ENCODE assay signal across 8 cellular contexts in genomic region chr4:185471235-185472062, GRCh38. TPM values are rescaled to one million over a fixed set of nuclear protein-coding genes. Genes with fewer than 3 reads are reported as not detected.
A peak's percentile ranks its signal among the peaks of the same experiment; 100 is the strongest.
DNase-seq lines count a peak whose midpoint lies in the region; ATAC-seq and TF ChIP-seq lines count a peak whose summit lies in the region.

Gene CCDC110, minus strand, starts transcription at chr4:185471733. Its CDS starts 50 bp downstream, at chr4:185471683.

- peak within 1 kb of the TSS; percentile 74 for H4K8ac ChIP-seq in trophoblast cell (ENCODE audit: low read depth, low read length)

- peaks cover 56% of the 10 kb centered on the region for H3K27me3 Mint-ChIP-seq in activated naive CD8-positive, alpha-beta T cell treated with anti-CD3 and anti-CD28 coated beads, Interleukin-2, amount 10 ng/mL, durations not matched to agents 7 days and 5 days

- H3K27ac ChIP-seq in MM.1S (ENCODE audit: low read length) (peak within 1 kb of the TSS; percentile 81), cardiac muscle cell (no peak within 1 kb of the TSS), trophoblast cell (ENCODE audit: low read depth, low read length) (no peak within 1 kb of the TSS), tibial nerve (peak within 1 kb of the TSS; percentile 38 to 87 (median 71))

- peak in 1 of 2 donors; percentile 58 for TF ChIP-seq POLR2A in tibial nerve (IDR thresholded peaks at IDR 0.05)

- peak within 1 kb of the TSS; percentile 98 for H3K4me2 ChIP-seq in MM.1S (ENCODE audit: low read depth, low read length)
- H3K4me2 ChIP-seq in trophoblast cell (ENCODE audit: low read length) = peak within 1 kb of the TSS; percentile 83

- peak within 1 kb of the TSS; percentile 59 for H4K12ac ChIP-seq in trophoblast cell (ENCODE audit: low read depth, low read length)

- H4K91ac ChIP-seq in trophoblast cell (ENCODE audit: low read depth, low read length) = peak within 1 kb of the TSS; percentile 66

- H3K27ac Mint-ChIP-seq in activated naive CD8-positive, alpha-beta T cell treated with anti-CD3 and anti-CD28 coated beads, Interleukin-2, amount 10 ng/mL, durations not matched to agents 7 days and 5 days = peak within 1 kb of the TSS; percentile 69

- H3K4me3 Mint-ChIP-seq in activated naive CD8-positive, alpha-beta T cell treated with anti-CD3 and anti-CD28 coated beads, Interleukin-2, amount 10 ng/mL, durations not matched to agents 7 days and 5 days = peak within 1 kb of the TSS; percentile 95

- H4K20me1 ChIP-seq in MM.1S (ENCODE audit: insufficient read depth, low read length) = no peaks in the 10 kb centered on the region

- no peaks in the 10 kb centered on the region for H3K36me3 Mint-ChIP-seq in activated naive CD8-positive, alpha-beta T cell treated with anti-CD3 and anti-CD28 coated beads, Interleukin-2, amount 10 ng/mL, durations not matched to agents 7 days and 5 days

- TF ChIP-seq EP300 in tibial nerve (IDR thresholded peaks at IDR 0.05) = peak in 1 of 2 donors; percentile 65

- no peak within 1 kb of the TSS for H2BK5ac ChIP-seq in trophoblast cell (ENCODE audit: low read depth, low read length, poor library complexity)

- H3K79me1 ChIP-seq in trophoblast cell (ENCODE audit: low read length) = no peaks in the 10 kb centered on the region

- peak within 1 kb of the TSS; percentile 67 for H3K14ac ChIP-seq in trophoblast cell (ENCODE audit: low read length)

- H3K23ac ChIP-seq in trophoblast cell (ENCODE audit: low read length) = no peak within 1 kb of the TSS

- H3F3A ChIP-seq in MM.1S (ENCODE audit: insufficient read depth, low read length) = peaks cover 6% of the 10 kb centered on the region; the same call in 1 of the 2 replicates

- in situ Hi-C loops in HAP-1 (cut with MboI; ENCODE audit: low sequenced_read_pairs) = no loop called here

- ATAC-seq in activated naive CD8-positive, alpha-beta T cell treated with anti-CD3 and anti-CD28 coated beads, Interleukin-2, amount 10 ng/mL, durations not matched to agents 7 days and 5 days (ENCODE audit: low read depth) = peak; percentile 87

- H3K27me3 ChIP-seq in HAP-1 (ENCODE audit: low read depth) (no peaks in the 10 kb centered on the region), MM.1S (replicated peaks; ENCODE audit: insufficient read depth, low read length) (no peaks in the 10 kb centered on the region), cardiac muscle cell (peaks cover 18% of the 10 kb centered on the region), trophoblast cell (ENCODE audit: insufficient read depth, low read length) (peaks cover 3% of the 10 kb centered on the region), tibial nerve (no peaks in the 10 kb centered on the region)

- no peak within 1 kb of the TSS for H2AK5ac ChIP-seq in trophoblast cell (ENCODE audit: low read length)

- peak within 1 kb of the TSS; percentile 75 for H3K18ac ChIP-seq in trophoblast cell (ENCODE audit: low read length)

- H3K4me1 Mint-ChIP-seq in activated naive CD8-positive, alpha-beta T cell treated with anti-CD3 and anti-CD28 coated beads, Interleukin-2, amount 10 ng/mL, durations not matched to agents 7 days and 5 days = peaks cover 7% of the 10 kb centered on the region

- H2AFZ ChIP-seq in MM.1S (ENCODE audit: low read length) (peak within 1 kb of the TSS; percentile 93), trophoblast cell (ENCODE audit: insufficient read depth, low read length, poor library complexity) (peak within 1 kb of the TSS; percentile 96)

- H2BK12ac ChIP-seq in trophoblast cell (ENCODE audit: low read length) = peak within 1 kb of the TSS; percentile 50

- H2BK120ac ChIP-seq in trophoblast cell (ENCODE audit: insufficient read depth, low read length, poor library complexity) = peak within 1 kb of the TSS; percentile 53

- peak within 1 kb of the TSS; percentile 50 for H3K4ac ChIP-seq in trophoblast cell (ENCODE audit: low read depth, low read length)

- TF ChIP-seq CTCF in MM.1S (IDR thresholded peaks at IDR 0.05; ENCODE audit: low read length) (peak; percentile 49), cardiac muscle cell (IDR thresholded peaks at IDR 0.05; ENCODE audit: low read depth, low read length) (peak; percentile 46), tibial nerve (IDR thresholded peaks at IDR 0.05) (peak; percentile 83 to 96 (median 87))

- H3K4me3 ChIP-seq in HAP-1 (peak within 1 kb of the TSS; percentile 66), MM.1S (ENCODE audit: low read length) (peak within 1 kb of the TSS; percentile 96), cardiac muscle cell (peak within 1 kb of the TSS; percentile 88), trophoblast cell (ENCODE audit: low read depth, low read length) (peak within 1 kb of the TSS; percentile 68), tibial nerve (peak within 1 kb of the TSS; percentile 75 to 99 (median 84))

- POLR2A ChIA-PET in activated naive CD8-positive, alpha-beta T cell treated with anti-CD3 and anti-CD28 coated beads, Interleukin-2, amount 10 ng/mL, durations not matched to agents 7 days and 5 days (lab: Charles Lee) = no interaction called here

- H3K79me2 ChIP-seq in MM.1S (ENCODE audit: low read length) = peaks cover 20% of the 10 kb centered on the region
- peaks cover 4% of the 10 kb centered on the region for H3K79me2 ChIP-seq in trophoblast cell (ENCODE audit: control insufficient read depth, insufficient read depth, low read length, poor library complexity)

- H3K9ac ChIP-seq in MM.1S (ENCODE audit: low read length) (peak within 1 kb of the TSS; percentile 99), trophoblast cell (ENCODE audit: low read length) (no peak within 1 kb of the TSS)

- WGBS in trophoblast cell (ENCODE audit: extremely low coverage, insufficient coverage, insufficient read length) = no CpG with 5 or more reads among the region's 92 CpGs
- 0% methylated on average over 10 to 64 of the region's 92 CpGs for WGBS in tibial nerve, 2 donors

- peak; percentile 77 for DNase-seq in GM04504 (ENCODE audit: low read depth)
- DNase-seq in HAP-1 (ENCODE audit: low spot score in 2 of 2) = peak; percentile 84 to 95
- peak; percentile 92 for DNase-seq in MM.1S
- peak; percentile 70 for DNase-seq in SKM-1 treated with dmso at 0.1 percent for 144 hours (lab: John Stamatoyannopoulos, UW; ENCODE audit: unreplicated experiment)
- peak; percentile 92 for DNase-seq in activated naive CD8-positive, alpha-beta T cell treated with anti-CD3 and anti-CD28 coated beads, Interleukin-2, amount 10 ng/mL, durations not matched to agents 7 days and 5 days
- DNase-seq in cardiac muscle cell (ENCODE audit: low read depth in 1 of 2, low spot score in 1 of 2) = peak; percentile 97 to 99
- peak; percentile 85 to 91 for DNase-seq in trophoblast cell
- DNase-seq in tibial nerve (ENCODE audit: low spot score in 2 of 2) = peak; percentile 89 to 93

- H3K36me3 ChIP-seq in HAP-1 (replicated peaks) = no peaks in the 10 kb centered on the region
- H3K36me3 ChIP-seq in MM.1S (replicated peaks; ENCODE audit: insufficient read depth, low read length) = no peaks in the 10 kb centered on the region
- H3K36me3 ChIP-seq in cardiac muscle cell = no peaks in the 10 kb centered on the region
- no peaks in the 10 kb centered on the region for H3K36me3 ChIP-seq in trophoblast cell (ENCODE audit: control insufficient read depth in 1 of 2, insufficient read depth in 2 of 2, low read length in 2 of 2)
- no peaks in the 10 kb centered on the region for H3K36me3 ChIP-seq in tibial nerve

- H3K9me3 ChIP-seq in HAP-1 (no peaks in the 10 kb centered on the region), MM.1S (replicated peaks; ENCODE audit: insufficient read depth, low read length) (no peaks in the 10 kb centered on the region), cardiac muscle cell (ENCODE audit: low read depth) (no peaks in the 10 kb centered on the region), trophoblast cell (ENCODE audit: insufficient read depth, low read depth, low read length) (no peaks in the 10 kb centered on the region), tibial nerve (no peaks in the 10 kb centered on the region)

- H3K9me2 ChIP-seq in MM.1S (replicated peaks; ENCODE audit: insufficient read depth, low read length) = no peaks in the 10 kb centered on the region

- no peaks in the 10 kb centered on the region for H3K9me3 Mint-ChIP-seq in activated naive CD8-positive, alpha-beta T cell treated with anti-CD3 and anti-CD28 coated beads, Interleukin-2, amount 10 ng/mL, durations not matched to agents 7 days and 5 days

- no peaks in the 10 kb centered on the region; the same call in 1 of the 2 replicates for H3K4me1 ChIP-seq in HAP-1
- H3K4me1 ChIP-seq in MM.1S (ENCODE audit: low read length) = peaks cover 10% of the 10 kb centered on the region; the same call in 1 of the 2 replicates
- H3K4me1 ChIP-seq in cardiac muscle cell (ENCODE audit: low read depth) = no peaks in the 10 kb centered on the region
- peaks cover 3 to 4% of the 10 kb centered on the region in 2 experiments for H3K4me1 ChIP-seq in trophoblast cell (ENCODE audit: control insufficient read depth in 1 of 2, insufficient read depth in 2 of 2, low read length in 2 of 2)
- H3K4me1 ChIP-seq in tibial nerve = peaks cover 0 to 14% (median 0%) of the 10 kb centered on the region in 4 donors

RNA-seq across cellular contexts. Expression of gene CCDC110, which starts in this region (rescaled TPM):
- under 1 TPM; 0.11 to 0.19 TPM for total RNA-seq in activated naive CD8-positive, alpha-beta T cell treated with anti-CD3 and anti-CD28 coated beads, Interleukin-2, amount 10 ng/mL, durations not matched to agents 7 days and 5 days
- total RNA-seq in cardiac muscle cell (0.42 and 3.1 TPM in 2 replicates), tibial nerve (under 1 TPM in 2 of 4 donors, not detected in 2; 0.20 to 0.90 TPM)
- 1.8 TPM in 1 of 2 replicates, not detected in the other for polyA plus RNA-seq in cardiac muscle cell
- 0.58 and 0.82 TPM in 2 replicates for polyA plus RNA-seq in trophoblast cell (2013)

Comparison
In these comparisons a context has a peak if more than half of its experiments do, and no peak if none do; other contexts are left out.
1. Peak in DNase-seq and ATAC-seq in activated naive CD8-positive, alpha-beta T cell treated with anti-CD3 and anti-CD28 coated beads, Interleukin-2, amount 10 ng/mL, durations not matched to agents 7 days and 5 days; RNA of the gene not detected or under 1 TPM.
2. Peak in DNase-seq, H3K4me3 ChIP-seq and H3K27ac ChIP-seq in tibial nerve; RNA of the gene not detected or under 1 TPM.